36 cellular contexts compared by ENCODE assay signal in genomic region chr16:76926042-76926441, GRCh38.
"Had no signal": no experiment of that assay in that cellular context is flagged by ENCODE, and none has a peak within 500 bp of the region (broad histone marks: within the 10 kb centered on the region; RNA-seq: fewer than 3 reads in every experiment).

No MANE protein-coding gene starts in this region.

- H3K27ac ChIP-seq: adrenal gland, ascending aorta, breast epithelium, cardiac muscle cell, colonic mucosa, epithelial cell of prostate, esophagus squamous epithelium, gastroesophageal sphincter had no signal

- H3K9me3 Mint-ChIP-seq: activated CD4-positive, alpha-beta T cell treated with anti-CD3 and anti-CD28 coated beads, Interleukin-2, amount 10 ng/mL, durations not matched to agents 24 days and 14 days; activated naive CD4-positive, alpha-beta T cell treated with anti-CD3 and anti-CD28 coated beads, Interleukin-2, amount 50 U/mL, for 24 hours; activated T-helper 1 cell treated with anti-CD3 and anti-CD28 coated beads, Interleukin-12 subunit alpha, Interleukin-12 subunit beta, Interleukin-2, Interleukin-4 antibody, amounts not matched to agents 30 ng/mL and 10 ng/mL and 1 ng/mL, durations not matched to agents 14 hours and 24 hours and 36 hours; activated T-helper 2 cell treated with anti-CD3 and anti-CD28 coated beads, Interferon-gamma antibody, Interleukin-2, Interleukin-4, amounts not matched to agents 10 μg/mL and 5 μg/mL and 100 μg/mL, durations not matched to agents 14 hours and 24 hours and 36 hours; T-helper 2 cell treated with Interferon-gamma antibody and Interleukin-4, amounts not matched to agents 5 μg/mL and 100 μg/mL, for 36 hours had no signal

- DNase-seq: activated CD4-positive, alpha-beta memory T cell treated with anti-CD3 and anti-CD28 coated beads for 36 hours; activated CD4-positive, alpha-beta T cell treated with anti-CD3 and anti-CD28 coated beads for 36 hours; activated CD4-positive, alpha-beta T cell treated with anti-CD3 and anti-CD28 coated beads, Interleukin-2, amount 10 ng/mL, durations not matched to agents 24 days and 14 days; activated CD4-positive, CD25-positive, alpha-beta regulatory T cell; activated CD4-positive, CD25-positive, alpha-beta regulatory T cell treated with anti-CD3 and anti-CD28 coated beads, Interleukin-2, amount 50 U/mL, for 72 hours; activated CD8-positive, alpha-beta memory T cell treated with anti-CD3 and anti-CD28 coated beads, Interleukin-2, amount 10 ng/mL, durations not matched to agents 7 days and 5 days; activated CD8-positive, alpha-beta memory T cell treated with anti-CD3 and anti-CD28 coated beads, Interleukin-2, amount 50 U/mL, for 4 hours; activated CD8-positive, alpha-beta T cell treated with anti-CD3 and anti-CD28 coated beads, Interleukin-2, amount 10 ng/mL, durations not matched to agents 7 days and 5 days; activated effector memory CD4-positive, alpha-beta T cell treated with anti-CD3 and anti-CD28 coated beads, Interleukin-2, amount 50 U/mL, for 16 hours; activated naive CD4-positive, alpha-beta T cell treated with anti-CD3 and anti-CD28 coated beads for 36 hours; activated naive CD8-positive, alpha-beta T cell treated with anti-CD3 and anti-CD28 coated beads for 36 hours; activated naive CD8-positive, alpha-beta T cell treated with anti-CD3 and anti-CD28 coated beads, Interleukin-2, amount 50 U/mL, for 24 hours; activated T-cell treated with anti-CD3 and anti-CD28 coated beads, Interleukin-2, amount 50 U/mL, for 1 hour; activated T-cell treated with anti-CD3 and anti-CD28 coated beads, Interleukin-2, amount 50 U/mL, for 48 hours; adrenal gland; amygdala; central memory CD4-positive, alpha-beta T cell; cerebellar nuclear complex; colonic mucosa; effector CD8-positive, alpha-beta T cell; esophagus squamous epithelium; foreskin melanocyte; head of caudate nucleus; T-helper 1 cell; T-helper 17 cell; T1000 had no signal

- ATAC-seq: activated CD4-positive, alpha-beta T cell treated with anti-CD3 and anti-CD28 coated beads for 36 hours; activated CD8-positive, alpha-beta memory T cell treated with anti-CD3 and anti-CD28 coated beads, Interleukin-2, amount 10 ng/mL, durations not matched to agents 7 days and 5 days; activated CD8-positive, alpha-beta T cell treated with anti-CD3 and anti-CD28 coated beads, Interleukin-2, amount 10 ng/mL, durations not matched to agents 7 days and 5 days; activated naive CD8-positive, alpha-beta T cell treated with anti-CD3 and anti-CD28 coated beads, Interleukin-2, amount 50 U/mL, for 24 hours; gastroesophageal sphincter; T-helper 17 cell had no signal

- H3K4me3 Mint-ChIP-seq: activated CD4-positive, alpha-beta memory T cell treated with anti-CD3 and anti-CD28 coated beads for 36 hours; activated CD4-positive, alpha-beta T cell treated with anti-CD3 and anti-CD28 coated beads for 36 hours; activated CD4-positive, alpha-beta T cell treated with anti-CD3 and anti-CD28 coated beads, Interleukin-2, amount 10 ng/mL, durations not matched to agents 24 days and 14 days; activated CD8-positive, alpha-beta memory T cell treated with anti-CD3 and anti-CD28 coated beads, Interleukin-2, amount 10 ng/mL, durations not matched to agents 7 days and 5 days; activated CD8-positive, alpha-beta T cell treated with anti-CD3 and anti-CD28 coated beads, Interleukin-2, amount 10 ng/mL, durations not matched to agents 7 days and 5 days; activated naive CD4-positive, alpha-beta T cell treated with anti-CD3 and anti-CD28 coated beads for 36 hours; activated naive CD4-positive, alpha-beta T cell treated with anti-CD3 and anti-CD28 coated beads, Interleukin-2, amount 50 U/mL, for 24 hours; activated naive CD8-positive, alpha-beta T cell treated with anti-CD3 and anti-CD28 coated beads for 36 hours; activated naive CD8-positive, alpha-beta T cell treated with anti-CD3 and anti-CD28 coated beads, Interleukin-2, amount 50 U/mL, for 24 hours; activated T-helper 1 cell treated with anti-CD3 and anti-CD28 coated beads, Interleukin-12 subunit alpha, Interleukin-12 subunit beta, Interleukin-2, Interleukin-4 antibody, amounts not matched to agents 30 ng/mL and 10 ng/mL and 1 ng/mL, durations not matched to agents 14 hours and 24 hours and 36 hours; brain; T-helper 17 cell; T-helper 2 cell treated with Interferon-gamma antibody and Interleukin-4, amounts not matched to agents 5 μg/mL and 100 μg/mL, for 36 hours had no signal

- H3K27ac Mint-ChIP-seq: activated CD4-positive, alpha-beta memory T cell treated with anti-CD3 and anti-CD28 coated beads for 36 hours; activated CD4-positive, alpha-beta T cell treated with anti-CD3 and anti-CD28 coated beads for 36 hours; activated CD4-positive, alpha-beta T cell treated with anti-CD3 and anti-CD28 coated beads, Interleukin-2, amount 10 ng/mL, durations not matched to agents 24 days and 14 days; activated CD8-positive, alpha-beta memory T cell treated with anti-CD3 and anti-CD28 coated beads, Interleukin-2, amount 10 ng/mL, durations not matched to agents 7 days and 5 days; activated CD8-positive, alpha-beta T cell treated with anti-CD3 and anti-CD28 coated beads, Interleukin-2, amount 10 ng/mL, durations not matched to agents 7 days and 5 days; activated naive CD4-positive, alpha-beta T cell treated with anti-CD3 and anti-CD28 coated beads for 36 hours; activated naive CD4-positive, alpha-beta T cell treated with anti-CD3 and anti-CD28 coated beads, Interleukin-2, amount 50 U/mL, for 24 hours; activated naive CD8-positive, alpha-beta T cell treated with anti-CD3 and anti-CD28 coated beads for 36 hours; activated naive CD8-positive, alpha-beta T cell treated with anti-CD3 and anti-CD28 coated beads, Interleukin-2, amount 50 U/mL, for 24 hours; activated T-helper 1 cell treated with anti-CD3 and anti-CD28 coated beads, Interleukin-12 subunit alpha, Interleukin-12 subunit beta, Interleukin-2, Interleukin-4 antibody, amounts not matched to agents 30 ng/mL and 10 ng/mL and 1 ng/mL, durations not matched to agents 14 hours and 24 hours and 36 hours; activated T-helper 2 cell treated with anti-CD3 and anti-CD28 coated beads, Interferon-gamma antibody, Interleukin-2, Interleukin-4, amounts not matched to agents 10 μg/mL and 5 μg/mL and 100 μg/mL, durations not matched to agents 14 hours and 24 hours and 36 hours; brain; T-helper 17 cell; T-helper 2 cell treated with Interferon-gamma antibody and Interleukin-4, amounts not matched to agents 5 μg/mL and 100 μg/mL, for 36 hours had no signal

- H3K9me3 ChIP-seq: adrenal gland, ascending aorta, breast epithelium, colonic mucosa, esophagus squamous epithelium had no signal

- H3K4me1 Mint-ChIP-seq: activated CD4-positive, alpha-beta T cell treated with anti-CD3 and anti-CD28 coated beads for 36 hours; activated CD4-positive, alpha-beta T cell treated with anti-CD3 and anti-CD28 coated beads, Interleukin-2, amount 10 ng/mL, durations not matched to agents 24 days and 14 days; activated CD8-positive, alpha-beta memory T cell treated with anti-CD3 and anti-CD28 coated beads, Interleukin-2, amount 10 ng/mL, durations not matched to agents 7 days and 5 days; activated naive CD4-positive, alpha-beta T cell treated with anti-CD3 and anti-CD28 coated beads, Interleukin-2, amount 50 U/mL, for 24 hours; activated naive CD8-positive, alpha-beta T cell treated with anti-CD3 and anti-CD28 coated beads for 36 hours; activated naive CD8-positive, alpha-beta T cell treated with anti-CD3 and anti-CD28 coated beads, Interleukin-2, amount 50 U/mL, for 24 hours; T-helper 17 cell had no signal

- H3K27me3 Mint-ChIP-seq: activated CD4-positive, alpha-beta memory T cell treated with anti-CD3 and anti-CD28 coated beads for 36 hours; activated CD4-positive, alpha-beta T cell treated with anti-CD3 and anti-CD28 coated beads, Interleukin-2, amount 10 ng/mL, durations not matched to agents 24 days and 14 days; activated CD8-positive, alpha-beta memory T cell treated with anti-CD3 and anti-CD28 coated beads, Interleukin-2, amount 10 ng/mL, durations not matched to agents 7 days and 5 days; activated naive CD4-positive, alpha-beta T cell treated with anti-CD3 and anti-CD28 coated beads, Interleukin-2, amount 50 U/mL, for 24 hours; activated naive CD8-positive, alpha-beta T cell treated with anti-CD3 and anti-CD28 coated beads, Interleukin-2, amount 50 U/mL, for 24 hours; brain; T-helper 17 cell had no signal

- H3K27me3 ChIP-seq: adrenal gland, ascending aorta, breast epithelium, cardiac muscle cell, colonic mucosa, esophagus squamous epithelium, gastroesophageal sphincter had no signal

- H3K36me3 ChIP-seq: adrenal gland, ascending aorta, breast epithelium, cardiac muscle cell, colonic mucosa, esophagus squamous epithelium, gastroesophageal sphincter had no signal

- H3K4me1 ChIP-seq: adrenal gland, ascending aorta, breast epithelium, colonic mucosa, esophagus squamous epithelium, gastroesophageal sphincter had no signal

- H3K4me3 ChIP-seq: adrenal gland, ascending aorta, breast epithelium, cardiac muscle cell, colonic mucosa, esophagus squamous epithelium, gastroesophageal sphincter had no signal

- H3K36me3 Mint-ChIP-seq: activated CD4-positive, alpha-beta memory T cell treated with anti-CD3 and anti-CD28 coated beads for 36 hours; activated CD8-positive, alpha-beta memory T cell treated with anti-CD3 and anti-CD28 coated beads, Interleukin-2, amount 10 ng/mL, durations not matched to agents 7 days and 5 days; activated naive CD4-positive, alpha-beta T cell treated with anti-CD3 and anti-CD28 coated beads, Interleukin-2, amount 50 U/mL, for 24 hours; activated naive CD8-positive, alpha-beta T cell treated with anti-CD3 and anti-CD28 coated beads for 36 hours; brain had no signal
